9 cellular contexts compared by ENCODE assay signal in genomic region chr4:82360298-82361177, GRCh38. TPM values are rescaled to one million over a fixed set of nuclear protein-coding genes. Genes with fewer than 3 reads are reported as not detected.
A peak's percentile ranks its signal among the peaks of the same experiment; 100 is the strongest.
DNase-seq lines count a peak whose midpoint lies in the region; ATAC-seq and TF ChIP-seq lines count a peak whose summit lies in the region.
"Had no signal": no experiment of that assay in that cellular context is flagged by ENCODE, and none has a peak within 500 bp of the region (broad histone marks: within the 10 kb centered on the region; RNA-seq: fewer than 3 reads in every experiment).

No MANE protein-coding gene starts in this region.

- DNase-seq in AG04450 (ENCODE audit: low read depth, low spot score) (no peak), PC-9 (no peak), coronary artery (ENCODE audit: low spot score) (no peak), mesendoderm (peak; percentile 71), NCI-H345 (lab: John Stamatoyannopoulos, UW) (no peak)
- DNase-seq in NK-92 treated with Interleukin-12 subunit alpha and Interleukin-12 subunit beta, amount 100 ng/mL, for 24 hours (lab: John Stamatoyannopoulos, UW): no peak

- no peak overlapping the region for H2AK5ac ChIP-seq in mesendoderm (ENCODE audit: low read length)

- TF ChIP-seq CTCF in AG04450 (IDR thresholded peaks at IDR 0.05; ENCODE audit: low read depth, low read length) (peak; percentile 73), GM12873 (IDR thresholded peaks at IDR 0.05; ENCODE audit: insufficient read depth, low read depth, low read length, missing control alignments) (peak; percentile 54), PC-9 (conservative IDR thresholded peaks at IDR 0.05) (peak; percentile 65), coronary artery (IDR thresholded peaks at IDR 0.05) (peak; percentile 62)

- H3K4me2 ChIP-seq in PC-9: no peak overlapping the region
- H3K4me2 ChIP-seq in mesendoderm (ENCODE audit: low read length): no peak overlapping the region

- H2BK5ac ChIP-seq in mesendoderm (ENCODE audit: low read length): no peak overlapping the region

- H3K9ac ChIP-seq in mesendoderm (ENCODE audit: low read length): no peak overlapping the region

- POLR2A ChIA-PET in AG04450 (lab: Yijun Ruan, JAX) (interaction anchor here (0.8 to 1.7 kb wide), 4 partner anchors 9 to 674 kb away, joined by 4 to 8 read pairs (median 4); partner anchors contain the start of genes COPS4, HNRNPD and HNRNPDL), PC-9 (lab: Charles Lee; ENCODE audit: unreplicated experiment) (interaction anchor here (0.7 to 0.9 kb wide), 2 partner anchors 542 to 893 kb away, joined by 4 to 8 read pairs; no protein-coding TSS in a partner anchor)

- H3K27me3 ChIP-seq in AG04450 (ENCODE audit: control insufficient read depth, insufficient read depth, low read length) (no peaks in the 10 kb centered on the region), PC-9 (ENCODE audit: insufficient read depth, low read depth) (no peaks in the 10 kb centered on the region), mesendoderm (ENCODE audit: insufficient read depth, low read length, poor library complexity) (no peaks in the 10 kb centered on the region)

- H3K9me3 ChIP-seq in AG04450 (ENCODE audit: control insufficient read depth, insufficient read depth, low read length) (no peaks in the 10 kb centered on the region), PC-9 (ENCODE audit: insufficient read depth, low read depth) (no peaks in the 10 kb centered on the region)

- H3K27ac ChIP-seq in AG04450 (ENCODE audit: low read depth, low read length): no peak overlapping the region
- H3K27ac ChIP-seq in PC-9: 0 out of 2 replicates have a peak overlapping the region, but pooled peaks have one; percentile 19
- H3K27ac ChIP-seq in coronary artery: no peak overlapping the region
- H3K27ac ChIP-seq in mesendoderm (ENCODE audit: low read depth, low read length): no peak overlapping the region
- H3K27ac ChIP-seq: epithelial cell of prostate had no signal

- no peak overlapping the region for H3K18ac ChIP-seq in mesendoderm (ENCODE audit: low read length)

- H3K4ac ChIP-seq in mesendoderm (ENCODE audit: low read depth, low read length): no peak overlapping the region

- H2BK120ac ChIP-seq in mesendoderm (ENCODE audit: low read depth, low read length): no peak overlapping the region

- no peak overlapping the region for H2AFZ ChIP-seq in PC-9

- H3K79me1 ChIP-seq in mesendoderm (ENCODE audit: low read length): peaks cover 4% of the 10 kb centered on the region

- H4K8ac ChIP-seq in mesendoderm (ENCODE audit: low read depth, low read length): no peak overlapping the region

- intact Hi-C loops in PC-9 (cut with micrococcal nuclease; ENCODE audit: unreplicated experiment): loop anchor here (5.0 kb wide), 1 partner anchor 953 kb away; no protein-coding TSS in a partner anchor

- no peaks in the 10 kb centered on the region for H3K9me2 ChIP-seq in PC-9 (ENCODE audit: insufficient read depth)

- H3K23ac ChIP-seq in mesendoderm (ENCODE audit: low read length): no peak overlapping the region

- H3K56ac ChIP-seq in mesendoderm (ENCODE audit: low read length): no peak overlapping the region

- WGBS in mesendoderm (ENCODE audit: extremely low coverage, insufficient coverage, low lambda C conversion rate): no CpG with 5 or more reads among the region's 4 CpGs

- H3K36me3 ChIP-seq in PC-9 (ENCODE audit: low read depth) (peaks cover 29% of the 10 kb centered on the region), mesendoderm (ENCODE audit: control insufficient read depth, insufficient read depth, low read length) (peaks cover 8% of the 10 kb centered on the region)

- no peaks in the 10 kb centered on the region for H3K4me1 ChIP-seq in PC-9 (replicated peaks; ENCODE audit: insufficient read depth)
- H3K4me1 ChIP-seq in mesendoderm (ENCODE audit: control insufficient read depth, low read depth, low read length): no peaks in the 10 kb centered on the region

- CTCF ChIA-PET in AG04450 (lab: Charles Lee) (interaction anchor here (0.7 to 2.9 kb wide), 23 partner anchors 9 to 1969 kb away, joined by 3 to 39 read pairs (median 4); partner anchors contain the start of gene HNRNPDL), PC-9 (lab: Charles Lee) (interaction anchor here (0.6 kb wide), 1 partner anchor 75 kb away, joined by 3 read pairs; no protein-coding TSS in a partner anchor)

- peaks cover 98% of the 10 kb centered on the region for H4K20me1 ChIP-seq in PC-9 (ENCODE audit: insufficient read depth)

- no TSS peak for BruUV-seq in PC-9 (replicated peaks; lab: Mats Ljungman, UMichigan)

- H2BK15ac ChIP-seq in mesendoderm (replicated peaks; ENCODE audit: low read depth): no peak overlapping the region

- no peak for ATAC-seq in GM21576 (IDR thresholded peaks at IDR 0.05; ENCODE audit: unreplicated experiment)

- H3K4me3 ChIP-seq in AG04450 (ENCODE audit: low read depth, low read length) (no peak overlapping the region), PC-9 (no peak overlapping the region), coronary artery (no peak overlapping the region), mesendoderm (ENCODE audit: low read length) (no peak overlapping the region)

- H3K79me2 ChIP-seq in PC-9 (ENCODE audit: low read depth): peaks cover 100% of the 10 kb centered on the region
- H3K79me2 ChIP-seq in mesendoderm (ENCODE audit: control insufficient read depth, insufficient read depth, low read length): peaks cover 68% of the 10 kb centered on the region

- peaks cover 30% of the 10 kb centered on the region for H3F3A ChIP-seq in PC-9 (ENCODE audit: insufficient read depth, low read depth)

- H4K5ac ChIP-seq in mesendoderm (ENCODE audit: low read length): no peak overlapping the region

RNA-seq across cellular contexts. Expression of gene HNRNPD, which starts 13.3 kb away (rescaled TPM):
- 73.4 and 93.8 TPM in 2 replicates for polyA plus RNA-seq in AG04450 (2011; rRNA removed)
- 20.1 and 30.5 TPM in 2 replicates for polyA minus RNA-seq in AG04450 (2011; rRNA and poly(A)+ RNA removed)
- total RNA-seq in PC-9 (2021): 165 and 221 TPM in 2 replicates
- polyA plus RNA-seq in mesendoderm (2013, experiment 1 of 2): 767 TPM
- 774 TPM for polyA plus RNA-seq in mesendoderm (2013, experiment 2 of 2)
